Comparison of ENCODE assay signal across 18 cellular contexts in genomic region chr7:14432936-14433335, GRCh38.
"Had no signal": no experiment of that assay in that cellular context is flagged by ENCODE, and none has a peak within 500 bp of the region (broad histone marks: within the 10 kb centered on the region; RNA-seq: fewer than 3 reads in every experiment).

No MANE protein-coding gene starts in this region.

- DNase-seq: activated CD4-positive, alpha-beta T cell treated with anti-CD3 and anti-CD28 coated beads, Interleukin-2, amount 50 U/mL, for 4 hours; activated CD4-positive, CD25-positive, alpha-beta regulatory T cell treated with anti-CD3 and anti-CD28 coated beads, Interleukin-2, amount 50 U/mL, for 72 hours; activated naive CD4-positive, alpha-beta T cell treated with Interleukin-2 at 50 U/mL for 16 hours; erythroblast; mesenchymal stem cell; stimulated activated CD4-positive, alpha-beta T cell treated with anti-CD3 and anti-CD28 coated beads, Interleukin-15, amount 100 ng/mL, for 24 hours; stimulated activated CD4-positive, alpha-beta T cell treated with anti-CD3 and anti-CD28 coated beads, Interleukin-4, amount 100 ng/mL, for 1 hour; stimulated activated naive B cell treated with anti-CD40 and anti-IgM and Interleukin-4, amounts not matched to agents 10 μg/mL and 1 μg/mL and 100 μg/mL, for 72 hours; T-cell; T-helper 9 cell; tibial artery had no signal

- H3K9ac ChIP-seq: parathyroid adenoma had no signal

- H3K27me3 Mint-ChIP-seq: dendritic cell treated with granulocyte-macrophage colony-stimulating factor and Interleukin-4, amounts not matched to agents 40 ng/mL and 50 ng/mL, for 4 days; stimulated activated naive B cell treated with anti-CD40 and anti-IgM and Interleukin-4, amounts not matched to agents 10 μg/mL and 1 μg/mL and 100 μg/mL, for 72 hours; T-cell had no signal

- H3K4me3 Mint-ChIP-seq: activated T-helper 17 cell treated with anti-CD3 and anti-CD28 coated beads, Interleukin-2, amount 50 U/mL, for 72 hours; dendritic cell treated with granulocyte-macrophage colony-stimulating factor and Interleukin-4, amounts not matched to agents 40 ng/mL and 50 ng/mL, for 4 days; stimulated activated naive B cell treated with anti-CD40 and anti-IgM and Interleukin-4, amounts not matched to agents 10 μg/mL and 1 μg/mL and 100 μg/mL, for 72 hours; T-cell had no signal

- H3K27ac Mint-ChIP-seq: activated T-helper 17 cell treated with anti-CD3 and anti-CD28 coated beads, Interleukin-2, amount 50 U/mL, for 72 hours; dendritic cell treated with granulocyte-macrophage colony-stimulating factor and Interleukin-4, amounts not matched to agents 40 ng/mL and 50 ng/mL, for 4 days; stimulated activated naive B cell treated with anti-CD40 and anti-IgM and Interleukin-4, amounts not matched to agents 10 μg/mL and 1 μg/mL and 100 μg/mL, for 72 hours; T-cell had no signal

- H3K27ac ChIP-seq: ascending aorta, breast epithelium, gastroesophageal sphincter, parathyroid adenoma, skin epidermis, tibial artery had no signal

- H3K79me2 ChIP-seq: parathyroid adenoma had no signal

- ATAC-seq: activated T-helper 17 cell treated with anti-CD3 and anti-CD28 coated beads, Interleukin-2, amount 50 U/mL, for 72 hours; gastroesophageal sphincter; stimulated activated naive B cell treated with anti-CD40 and anti-IgM and Interleukin-4, amounts not matched to agents 10 μg/mL and 1 μg/mL and 100 μg/mL, for 72 hours; T-cell had no signal

- H3K36me3 Mint-ChIP-seq: stimulated activated naive B cell treated with anti-CD40 and anti-IgM and Interleukin-4, amounts not matched to agents 10 μg/mL and 1 μg/mL and 100 μg/mL, for 72 hours; T-cell had no signal

- H3K4me1 ChIP-seq: ascending aorta, breast epithelium, gastroesophageal sphincter, parathyroid adenoma, tibial artery had no signal

- H3K9me3 ChIP-seq: ascending aorta, breast epithelium, gastroesophageal sphincter, tibial artery had no signal

- H3K27me3 ChIP-seq: ascending aorta, breast epithelium, gastroesophageal sphincter, tibial artery had no signal

- H3K36me3 ChIP-seq: ascending aorta, breast epithelium, gastroesophageal sphincter, tibial artery had no signal

- H3K4me1 Mint-ChIP-seq: stimulated activated naive B cell treated with anti-CD40 and anti-IgM and Interleukin-4, amounts not matched to agents 10 μg/mL and 1 μg/mL and 100 μg/mL, for 72 hours; T-cell had no signal

- H3K4me3 ChIP-seq: ascending aorta, breast epithelium, gastroesophageal sphincter, skin epidermis, tibial artery had no signal

- H2AFZ ChIP-seq: parathyroid adenoma had no signal
